In the genomic region with DNA sequence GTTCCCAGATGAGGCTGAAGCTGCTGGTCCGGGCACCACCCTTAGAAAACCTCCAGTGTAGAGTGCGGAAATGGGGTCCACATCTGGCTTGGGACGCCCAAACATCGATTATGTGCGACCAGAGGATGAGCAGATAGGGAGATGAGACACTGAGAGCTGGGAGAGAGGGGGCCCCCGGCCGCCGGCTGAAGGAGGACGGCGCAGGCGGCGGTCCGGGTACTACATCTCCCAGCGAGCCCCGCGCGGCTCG, we compare ENCODE assay signal across 2 cellular contexts.
TF ChIP-seq lines count a peak whose summit lies in the region.

No MANE protein-coding gene starts in this region.

TF ChIP-seq in A549, 52 proteins besides CTCF, POLR2A, EP300 and RAD21:
- TF ChIP-seq HOXB5 (CRISPR knock-in tag; IDR thresholded peaks at IDR 0.05) (0 out of 2 replicates have a peak, but pooled peaks have one; percentile 42), MYC (IDR thresholded peaks at IDR 0.05; ENCODE audit: borderline replicate concordance, low read length) (0 out of 2 replicates have a peak, but pooled peaks have one; percentile 39), NR3C1 (IDR thresholded peaks at IDR 0.05) (no peak), JUN (IDR thresholded peaks at IDR 0.05) (peak in 1 of 2 experiments; percentile 80; a peak in 3 of 5 replicates), PHF8 (IDR thresholded peaks at IDR 0.05; ENCODE audit: borderline replicate concordance, low read depth) (peak; percentile 8; the same call in 1 of the 2 replicates)

TF ChIP-seq in GM23338, 12 proteins besides CTCF, POLR2A, EP300 and RAD21:
- TF ChIP-seq CREB1 (CRISPR knock-in tag; IDR thresholded peaks at IDR 0.05; ENCODE audit: low read depth) (0 out of 2 replicates have a peak, but pooled peaks have one; percentile 47), JUNB (IDR thresholded peaks at IDR 0.05; ENCODE audit: unreplicated experiment) (no peak), POLR2AphosphoS5 (IDR thresholded peaks at IDR 0.05; ENCODE audit: low read depth) (peak; percentile 38; the same call in 1 of the 2 replicates)
- TF ChIP-seq, protein P1, sequence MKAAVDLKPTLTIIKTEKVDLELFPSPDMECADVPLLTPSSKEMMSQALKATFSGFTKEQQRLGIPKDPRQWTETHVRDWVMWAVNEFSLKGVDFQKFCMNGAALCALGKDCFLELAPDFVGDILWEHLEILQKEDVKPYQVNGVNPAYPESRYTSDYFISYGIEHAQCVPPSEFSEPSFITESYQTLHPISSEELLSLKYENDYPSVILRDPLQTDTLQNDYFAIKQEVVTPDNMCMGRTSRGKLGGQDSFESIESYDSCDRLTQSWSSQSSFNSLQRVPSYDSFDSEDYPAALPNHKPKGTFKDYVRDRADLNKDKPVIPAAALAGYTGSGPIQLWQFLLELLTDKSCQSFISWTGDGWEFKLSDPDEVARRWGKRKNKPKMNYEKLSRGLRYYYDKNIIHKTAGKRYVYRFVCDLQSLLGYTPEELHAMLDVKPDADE (IDR thresholded peaks at IDR 0.05) = peak; percentile 67; the same call in 1 of the 2 replicates
